Comparison of ENCODE assay signal across 1 cellular context in the genomic region with DNA sequence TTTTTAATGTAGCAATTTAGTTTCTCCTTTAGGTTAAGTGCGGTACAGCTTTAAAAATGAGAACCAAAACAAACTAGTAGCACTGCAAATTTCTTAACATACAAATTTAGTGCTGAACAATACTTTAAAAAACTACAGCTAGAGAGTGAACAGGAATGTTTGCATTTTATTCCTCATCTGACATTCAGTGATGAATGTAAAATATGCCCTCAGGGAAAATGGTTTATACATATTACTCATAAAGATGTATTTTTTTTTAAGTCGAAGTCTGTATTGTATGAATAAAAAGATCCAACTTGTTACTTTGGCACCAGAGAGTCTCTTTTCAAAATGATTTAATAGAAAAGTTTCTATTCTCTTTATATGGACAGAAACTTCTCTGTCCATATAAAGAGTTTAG.
TF ChIP-seq lines count a peak whose summit lies in the region.

No MANE protein-coding gene starts in this region.

TF ChIP-seq in GM12878, 131 proteins besides CTCF, POLR2A, EP300 and RAD21:
- TF ChIP-seq NFXL1 (IDR thresholded peaks at IDR 0.05; ENCODE audit: borderline replicate concordance): 0 out of 2 replicates have a peak, but pooled peaks have one; percentile 37
- TF ChIP-seq RUNX3 (IDR thresholded peaks at IDR 0.05; ENCODE audit: low read length): no peak
TF ChIP-seq in GM12878: peak in this region for 1.
